ENCODE assay signal across 10 cellular contexts in genomic region chr9:128006360-128007024, GRCh38. TPM values are rescaled to one million over a fixed set of nuclear protein-coding genes. Genes with fewer than 3 reads are reported as not detected.
DNase-seq lines count a peak whose midpoint lies in the region; ATAC-seq, FAIRE-seq and TF ChIP-seq lines count a peak whose summit lies in the region.
"Had no signal": no experiment of that assay in that cellular context is flagged by ENCODE, and none has a peak within 500 bp of the region (broad histone marks: within the 10 kb centered on the region; RNA-seq: fewer than 3 reads in every experiment).

No MANE protein-coding gene starts in this region.

- no peak overlapping the region for H3K4ac ChIP-seq in trophoblast cell (ENCODE audit: low read depth, low read length)

- no peak overlapping the region for H3K18ac ChIP-seq in trophoblast cell (ENCODE audit: low read length)

- intact Hi-C loops in Panc1 (cut with micrococcal nuclease; ENCODE audit: unreplicated experiment): no loop called here

- ATAC-seq in Panc1: no peak
- no peak for ATAC-seq in GM21619 (IDR thresholded peaks at IDR 0.05; ENCODE audit: unreplicated experiment)

- peaks cover 18% of the 10 kb centered on the region for H3K79me1 ChIP-seq in trophoblast cell (ENCODE audit: low read length)

- no TSS peak for BruUV-seq in Panc1 (replicated peaks; lab: Mats Ljungman, UMichigan)

- H4K91ac ChIP-seq in trophoblast cell (ENCODE audit: low read depth, low read length): no peak overlapping the region

- no peak overlapping the region for H3K4me2 ChIP-seq in trophoblast cell (ENCODE audit: low read length)

- peak overlapping the region; percentile 40 for H2BK120ac ChIP-seq in trophoblast cell (ENCODE audit: insufficient read depth, low read length, poor library complexity)

- no peak overlapping the region for H3K23ac ChIP-seq in trophoblast cell (ENCODE audit: low read length)

- H3K27me3 ChIP-seq in Panc1 (ENCODE audit: control insufficient read depth, insufficient read depth, low read length): no peaks in the 10 kb centered on the region
- no peaks in the 10 kb centered on the region for H3K27me3 ChIP-seq in bronchial epithelial cell (ENCODE audit: control insufficient read depth, insufficient read depth, low read length)
- no peaks in the 10 kb centered on the region for H3K27me3 ChIP-seq in trophoblast cell (ENCODE audit: insufficient read depth, low read length)

- no peak overlapping the region for H2BK12ac ChIP-seq in trophoblast cell (ENCODE audit: low read length)

- no peak overlapping the region for H2BK5ac ChIP-seq in trophoblast cell (ENCODE audit: low read depth, low read length, poor library complexity)

- peaks cover 3% of the 10 kb centered on the region for H3K79me2 ChIP-seq in trophoblast cell (ENCODE audit: control insufficient read depth, insufficient read depth, low read length, poor library complexity)

- no peaks in the 10 kb centered on the region for H3K9me3 ChIP-seq in Panc1 (ENCODE audit: control insufficient read depth, insufficient read depth, low read depth, low read length)
- H3K9me3 ChIP-seq in trophoblast cell (ENCODE audit: insufficient read depth, low read depth, low read length): no peaks in the 10 kb centered on the region

- H3K27ac ChIP-seq in Panc1 (ENCODE audit: low read length) (peak overlapping the region; percentile 91), trophoblast cell (ENCODE audit: low read depth, low read length) (peak overlapping the region; percentile 59)

- TF ChIP-seq CTCF in Panc1 (IDR thresholded peaks at IDR 0.05) (no peak), bronchial epithelial cell (IDR thresholded peaks at IDR 0.05; ENCODE audit: insufficient read depth, low read length, severe bottlenecking) (no peak)

- H2AK5ac ChIP-seq in trophoblast cell (ENCODE audit: low read length): no peak overlapping the region

- H3K14ac ChIP-seq in trophoblast cell (ENCODE audit: low read length): no peak overlapping the region

- H3K4me3 ChIP-seq in Panc1 (ENCODE audit: low read depth in 2 of 2, low read length in 2 of 2): peak overlapping the region in 1 of 2 experiments; percentile 27; a peak in 2 of 4 replicates
- no peak overlapping the region for H3K4me3 ChIP-seq in bronchial epithelial cell (ENCODE audit: low read depth, low read length)
- H3K4me3 ChIP-seq in trophoblast cell (ENCODE audit: low read depth, low read length): no peak overlapping the region

- H3K36me3 ChIP-seq in Panc1 (ENCODE audit: control insufficient read depth, insufficient read depth, low read length) (no peaks in the 10 kb centered on the region), bronchial epithelial cell (ENCODE audit: control insufficient read depth, insufficient read depth, low read length) (no peaks in the 10 kb centered on the region), trophoblast cell (ENCODE audit: control insufficient read depth in 1 of 2, insufficient read depth in 2 of 2, low read length in 2 of 2) (peaks cover 0 to 2% of the 10 kb centered on the region in 2 experiments)

- peaks cover 47% of the 10 kb centered on the region for H3K4me1 ChIP-seq in Panc1 (ENCODE audit: control insufficient read depth, insufficient read depth, low read length)
- peaks cover 16 to 31% of the 10 kb centered on the region in 2 experiments for H3K4me1 ChIP-seq in trophoblast cell (ENCODE audit: control insufficient read depth in 1 of 2, insufficient read depth in 2 of 2, low read length in 2 of 2)

- no peak overlapping the region for H4K8ac ChIP-seq in trophoblast cell (ENCODE audit: low read depth, low read length)

- CTCF ChIA-PET in Panc1 (lab: Charles Lee): interaction anchor here (0.6 to 0.7 kb wide), 2 partner anchors 21 to 58 kb away, joined by 3 to 5 read pairs; no protein-coding TSS in a partner anchor

- POLR2A ChIA-PET in Panc1 (lab: Charles Lee): interaction anchor here (0.6 kb wide), 1 partner anchor 13 kb away, joined by 7 read pairs; no protein-coding TSS in a partner anchor

- in situ Hi-C loops in Panc1 (cut with HindIII; ENCODE audit: low pct_unique_long_range_greater_than_20kb, low sequenced_read_pairs): no loop called here

- H4K12ac ChIP-seq in trophoblast cell (ENCODE audit: low read depth, low read length): no peak overlapping the region

- no peak for FAIRE-seq in bronchial epithelial cell (lab: Jason Lieb, UNC)

- no CpG with 5 or more reads among the region's 11 CpGs for WGBS in trophoblast cell (ENCODE audit: extremely low coverage, insufficient coverage, insufficient read length)

- no peak overlapping the region for H2AFZ ChIP-seq in trophoblast cell (ENCODE audit: insufficient read depth, low read length, poor library complexity)

- peak; percentile 38 for DNase-seq in EH (ENCODE audit: low read depth)
- no peak for DNase-seq in Panc1 (ENCODE audit: low read depth, low spot score)
- DNase-seq in bronchial epithelial cell (ENCODE audit: low read depth): peak; percentile 55
- DNase-seq in trophoblast cell: peak in 1 of 2 donors; percentile 77
- no peak for DNase-seq in GF-D8 (lab: John Stamatoyannopoulos, UW)
- no peak for DNase-seq in ecto neural progenitor cell (ENCODE audit: low spot score)
- DNase-seq: DMS79 treated with DMSO at 0.1 percent for 48 hours, Karpas-422, NCI-H446 had no signal

- no peak overlapping the region for H3K9ac ChIP-seq in trophoblast cell (ENCODE audit: low read length)

RNA-seq across cellular contexts. Expression of gene EEIG1, which starts 25.7 kb away (rescaled TPM):
- total RNA-seq in Panc1 (2021; ENCODE audit: unreplicated experiment): 361 TPM
- 215 TPM for polyA plus RNA-seq in Panc1 (2012; ENCODE audit: insufficient read length)
- total RNA-seq in bronchial epithelial cell: 7.4 and 41.3 TPM in 2 replicates
- polyA plus RNA-seq in trophoblast cell (2013): 131 and 139 TPM in 2 replicates

Comparison
In these comparisons a context has a peak if more than half of its experiments do, and no peak if none do; other contexts are left out.
1. DNase-seq: peak in EH (single experiment) and bronchial epithelial cell (single experiment); none in Panc1 (single experiment), GF-D8 (single experiment) and ecto neural progenitor cell (single experiment).